Comparison of ENCODE assay signal across 1 cellular context in genomic region chr3:127670761-127671522, GRCh38.
TF ChIP-seq lines count a peak whose summit lies in the region.

No MANE protein-coding gene starts in this region.

TF ChIP-seq in HCT116, 20 proteins besides CTCF, POLR2A, EP300 and RAD21 (continued from another document):
- TF ChIP-seq ATF3 (IDR thresholded peaks at IDR 0.05) (no peak), TCF7L2 (IDR thresholded peaks at IDR 0.05; ENCODE audit: borderline replicate concordance, extremely low read depth, insufficient read depth, insufficient read length) (no peak), ZBTB33 (IDR thresholded peaks at IDR 0.05; ENCODE audit: extremely low read depth, insufficient replicate concordance, low read length) (no peak), MAX (IDR thresholded peaks at IDR 0.05) (no peak), JUND (IDR thresholded peaks at IDR 0.05) (no peak), EZH2phosphoT487 (IDR thresholded peaks at IDR 0.05; ENCODE audit: borderline replicate concordance) (no peak)
